Comparison of ENCODE assay signal across 19 cellular contexts in the genomic region with DNA sequence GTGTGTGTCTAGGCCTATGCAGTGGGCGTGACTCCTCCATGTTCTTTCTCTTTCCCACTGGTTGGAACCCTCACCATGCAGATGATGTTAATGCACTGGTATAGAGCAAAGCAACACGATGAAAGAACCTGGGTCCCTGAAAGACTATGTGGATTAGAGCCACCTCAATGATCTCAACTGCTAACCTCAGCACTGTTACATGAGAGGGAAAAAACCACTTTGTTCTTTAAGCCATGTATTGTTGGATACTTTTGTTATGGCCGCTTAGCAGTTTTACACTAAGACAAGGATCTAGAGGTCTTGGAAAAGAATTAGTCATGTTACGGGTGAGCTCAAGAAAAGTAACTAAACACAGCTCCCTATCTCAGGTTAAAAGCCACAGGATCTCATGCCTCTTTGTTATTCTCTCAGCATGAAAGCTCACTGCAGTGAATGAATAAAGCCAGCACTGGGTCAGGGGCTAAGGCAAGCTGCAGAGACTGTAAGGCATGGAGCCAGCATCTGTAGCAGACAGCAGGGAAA.
"Had no signal": no experiment of that assay in that cellular context is flagged by ENCODE, and none has a peak within 500 bp of the region (broad histone marks: within the 10 kb centered on the region; RNA-seq: fewer than 3 reads in every experiment).

No MANE protein-coding gene starts in this region.

- DNase-seq: activated CD4-positive, alpha-beta T cell treated with anti-CD3 and anti-CD28 coated beads, Interleukin-2, amount 10 ng/mL, durations not matched to agents 7 days and 5 days; activated CD8-positive, alpha-beta T cell treated with anti-CD3 and anti-CD28 coated beads, Interleukin-2, amount 10 ng/mL, durations not matched to agents 7 days and 5 days; activated naive CD4-positive, alpha-beta T cell treated with anti-CD3 and anti-CD28 coated beads for 36 hours; activated T-cell treated with anti-CD3 and anti-CD28 coated beads, Interleukin-2, amount 50 U/mL, for 4 hours; anterior cingulate cortex; brain microvascular endothelial cell; cortex of kidney; effector CD8-positive, alpha-beta T cell; esophagus squamous epithelium; heart right ventricle; midbrain; nephron progenitor cell; stimulated activated CD4-positive, alpha-beta T cell treated with anti-CD3 and anti-CD28 coated beads, Interleukin-2, amount 100 ng/mL, for 24 hours; uterus had no signal

- H3K27me3 ChIP-seq: brain microvascular endothelial cell, tibial nerve, uterus had no signal

- ATAC-seq: activated CD4-positive, CD25-positive, alpha-beta regulatory T cell treated with anti-CD3 and anti-CD28 coated beads, Interleukin-2, amount 50 U/mL, for 24 hours; activated CD8-positive, alpha-beta T cell treated with anti-CD3 and anti-CD28 coated beads, Interleukin-2, amount 10 ng/mL, durations not matched to agents 7 days and 5 days; activated T-cell treated with anti-CD3 and anti-CD28 coated beads, Interleukin-2, amount 50 U/mL, for 4 hours; heart right ventricle had no signal

- H3K4me1 ChIP-seq: esophagus squamous epithelium, heart right ventricle, tibial nerve, uterus had no signal

- FAIRE-seq: endothelial cell of umbilical vein, keratinocyte had no signal

- H3K27ac ChIP-seq: brain microvascular endothelial cell, esophagus squamous epithelium, heart right ventricle, tibial nerve, uterus had no signal

- H3K36me3 ChIP-seq: brain microvascular endothelial cell, esophagus squamous epithelium, heart right ventricle, tibial nerve, uterus had no signal

- H3K9me3 ChIP-seq: uterus had no signal

- H3K4me3 ChIP-seq: esophagus squamous epithelium, heart right ventricle, lung, tibial nerve, uterus had no signal
